ENCODE assay signal across 8 cellular contexts in genomic region chr19:19930417-19930816, GRCh38. TPM values are rescaled to one million over a fixed set of nuclear protein-coding genes. Genes with fewer than 3 reads are reported as not detected.
DNase-seq lines count a peak whose midpoint lies in the region; TF ChIP-seq lines count a peak whose summit lies in the region.
"Not testable (repeated sequence)": the region's sequence is repeated elsewhere in the genome, so short reads cannot be mapped to it uniquely, and the experiment has no call there.

No MANE protein-coding gene starts in this region.

- no CpG with 5 or more reads among the region's 7 CpGs for WGBS in mesendoderm (ENCODE audit: extremely low coverage, insufficient coverage, low lambda C conversion rate)

- not testable (repeated sequence) for H2BK5ac ChIP-seq in mesendoderm (ENCODE audit: low read length)

- H3K79me1 ChIP-seq in mesendoderm (ENCODE audit: low read length) = not testable (repeated sequence)

- H3K79me2 ChIP-seq in mesendoderm (ENCODE audit: control insufficient read depth, insufficient read depth, low read length) = not testable (repeated sequence)

- H3K4me3 ChIP-seq in BE2C (ENCODE audit: low read depth, low read length); brain microvascular endothelial cell (ENCODE audit: low read depth, low read length); mesendoderm (ENCODE audit: low read length): not testable (repeated sequence)

- not testable (repeated sequence) for H2AK5ac ChIP-seq in mesendoderm (ENCODE audit: low read length)

- H2BK15ac ChIP-seq in mesendoderm (replicated peaks; ENCODE audit: low read depth) = not testable (repeated sequence)

- not testable (repeated sequence) for H3K9me3 ChIP-seq in BE2C

- not testable (repeated sequence) for H3K27me3 Mint-ChIP-seq in HFFc6 (ENCODE audit: insufficient read depth); glutamatergic neuron (ENCODE audit: unreplicated experiment)

- H3K56ac ChIP-seq in mesendoderm (ENCODE audit: low read length) = not testable (repeated sequence)

- not testable (repeated sequence) for H3K18ac ChIP-seq in mesendoderm (ENCODE audit: low read length)

- DNase-seq in BE2C (peak; percentile 56), RPMI8226 (peak; percentile 13), glutamatergic neuron (peak; percentile 44), mesendoderm (peak; percentile 66)
- DNase-seq in HFFc6, brain microvascular endothelial cell: not testable (repeated sequence)
- DNase-seq in activated CD8-positive, alpha-beta memory T cell treated with anti-CD3 and anti-CD28 coated beads for 24 hours = peak; percentile 67
- DNase-seq in stimulated activated CD4-positive, alpha-beta T cell treated with anti-CD3 and anti-CD28 coated beads, Interleukin-4, amount 100 ng/mL, for 48 hours (ENCODE audit: low read depth in 2 of 2) = peak; percentile 12 to 18

- not testable (repeated sequence) for H3K27ac ChIP-seq in brain microvascular endothelial cell; mesendoderm (ENCODE audit: low read depth, low read length)

- H3K4me3 Mint-ChIP-seq in HFFc6; glutamatergic neuron (ENCODE audit: unreplicated experiment): not testable (repeated sequence)

- not testable (repeated sequence) for H3K9ac ChIP-seq in mesendoderm (ENCODE audit: low read length)

- peak; percentile 48 for TF ChIP-seq CTCF in BE2C (IDR thresholded peaks at IDR 0.05; ENCODE audit: low read depth, low read length)
- TF ChIP-seq CTCF in HFFc6 (IDR thresholded peaks at IDR 0.05) = peak; percentile 21; the same call in 1 of the 2 replicates
- TF ChIP-seq CTCF in brain microvascular endothelial cell (IDR thresholded peaks at IDR 0.05; ENCODE audit: low read depth, low read length, missing control alignments) = peak; percentile 30
- TF ChIP-seq CTCF in glutamatergic neuron (IDR thresholded peaks at IDR 0.05; ENCODE audit: partially characterized antibody, unreplicated experiment) = peak; percentile 33

- H3K4me2 ChIP-seq in mesendoderm (ENCODE audit: low read length) = not testable (repeated sequence)

- H4K8ac ChIP-seq in mesendoderm (ENCODE audit: low read depth, low read length) = not testable (repeated sequence)

- not testable (repeated sequence) for H3K4me1 ChIP-seq in BE2C; mesendoderm (ENCODE audit: control insufficient read depth, low read depth, low read length)

- not testable (repeated sequence) for H3K4ac ChIP-seq in mesendoderm (ENCODE audit: low read depth, low read length)

- H2BK120ac ChIP-seq in mesendoderm (ENCODE audit: low read depth, low read length) = not testable (repeated sequence)

- H3K4me1 Mint-ChIP-seq in HFFc6 (ENCODE audit: low read depth); glutamatergic neuron (ENCODE audit: low read depth, unreplicated experiment): not testable (repeated sequence)

- H3K9me3 Mint-ChIP-seq in HFFc6 = peaks cover 76% of the 10 kb centered on the region
- H3K9me3 Mint-ChIP-seq in glutamatergic neuron (ENCODE audit: unreplicated experiment) = peaks cover 37% of the 10 kb centered on the region

- H3K27me3 ChIP-seq in BE2C; brain microvascular endothelial cell (replicated peaks); mesendoderm (ENCODE audit: insufficient read depth, low read length, poor library complexity): not testable (repeated sequence)

- H3K27ac Mint-ChIP-seq in HFFc6; glutamatergic neuron (ENCODE audit: unreplicated experiment): not testable (repeated sequence)

- peaks cover 13% of the 10 kb centered on the region; the same call in 1 of the 2 replicates for H3K36me3 ChIP-seq in BE2C
- H3K36me3 ChIP-seq in brain microvascular endothelial cell (replicated peaks) = peaks cover 25% of the 10 kb centered on the region
- H3K36me3 ChIP-seq in mesendoderm (ENCODE audit: control insufficient read depth, insufficient read depth, low read length) = peaks cover 15% of the 10 kb centered on the region

- H4K5ac ChIP-seq in mesendoderm (ENCODE audit: low read length) = not testable (repeated sequence)

- in situ Hi-C loops in brain microvascular endothelial cell (cut with HindIII; ENCODE audit: low pct_ligation_motif_present, low sequenced_read_pairs) = not testable (repeated sequence)

- H3K36me3 Mint-ChIP-seq in HFFc6 (ENCODE audit: low read depth) (peaks cover 79% of the 10 kb centered on the region), glutamatergic neuron (ENCODE audit: unreplicated experiment) (peaks cover 62% of the 10 kb centered on the region)

- not testable (repeated sequence) for H3K23ac ChIP-seq in mesendoderm (ENCODE audit: low read length)

RNA-seq across cellular contexts. Expression of gene ZNF93, which starts 29.7 kb away (rescaled TPM):
- polyA plus RNA-seq in BE2C (2012; ENCODE audit: insufficient read depth, insufficient read length, low read depth) = 2.6 TPM
- total RNA-seq in HFFc6 (2021; fragmentation: NEBNext Ultra II Directional; extraction: Animal tissue kit (Norgen Biotek cat#: 25700)) = 1 to 10 TPM; 3.2 to 4.9 (median 4.2) TPM
- 50.1 TPM for total RNA-seq in glutamatergic neuron (ENCODE audit: unreplicated experiment)
- polyA plus RNA-seq in mesendoderm (2013, experiment 1 of 2) = 57.2 TPM
- polyA plus RNA-seq in mesendoderm (2013, experiment 2 of 2) = 58.1 TPM
